Comparison of ENCODE assay signal across 8 cellular contexts in the genomic region with DNA sequence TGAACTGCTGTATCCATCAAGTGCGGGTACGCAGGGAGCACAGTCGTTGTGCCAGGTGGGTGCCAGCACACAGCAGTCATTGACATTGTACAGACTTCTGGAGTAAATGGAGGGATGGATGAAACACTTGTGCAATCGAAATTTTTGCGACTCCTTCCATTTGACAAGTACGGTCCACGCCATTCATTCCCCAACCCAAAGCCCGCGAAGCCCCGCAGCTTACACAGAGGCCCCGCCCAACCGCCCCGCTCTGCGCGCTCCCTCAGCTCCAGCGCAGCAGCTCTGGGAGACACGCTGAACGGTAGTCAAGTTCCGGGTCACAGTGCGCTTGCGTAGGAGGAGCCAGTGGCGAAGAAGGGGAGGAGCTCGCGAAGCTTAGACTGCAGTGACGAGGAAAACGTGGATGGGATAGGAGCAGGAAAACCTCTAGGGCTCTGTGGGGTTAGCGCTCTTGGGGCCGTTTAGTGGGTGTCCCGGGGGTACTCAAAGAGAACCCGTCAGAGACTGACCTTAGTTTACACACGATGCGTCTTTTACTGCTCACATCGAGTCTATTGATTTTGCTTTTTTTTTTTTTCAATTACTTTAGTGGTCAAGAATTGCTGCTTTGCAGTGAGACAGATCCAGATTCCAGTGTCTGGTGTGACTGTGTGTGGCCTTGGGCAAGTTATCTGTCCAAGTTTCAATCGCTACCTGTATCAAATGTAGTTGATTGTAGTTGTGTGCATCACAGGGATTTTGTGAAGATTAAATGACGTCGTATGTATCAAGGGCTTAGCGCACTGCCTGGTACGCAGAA. TPM values are rescaled to one million over a fixed set of nuclear protein-coding genes. Genes with fewer than 3 reads are reported as not detected.
DNase-seq lines count a peak whose midpoint lies in the region; ATAC-seq and TF ChIP-seq lines count a peak whose summit lies in the region.

No MANE protein-coding gene starts in this region.

- H3K4me3 ChIP-seq in CD8-positive, alpha-beta memory T cell (ENCODE audit: low read length): peak overlapping the region; percentile 71
- peak overlapping the region; percentile 72 for H3K4me3 ChIP-seq in epithelial cell of esophagus (ENCODE audit: low read length)

- peak; percentile 98 for ATAC-seq in GM19468 (IDR thresholded peaks at IDR 0.05; ENCODE audit: extremely low read depth, unreplicated experiment)

- no peak overlapping the region for H3K27ac ChIP-seq in CD8-positive, alpha-beta memory T cell (ENCODE audit: low read depth, low read length)

- peak; percentile 79 to 91 (median 81) for DNase-seq in CD8-positive, alpha-beta memory T cell
- DNase-seq in HS-5 (ENCODE audit: low read depth) (peak; percentile 58), NOMO-1 (lab: John Stamatoyannopoulos, UW; ENCODE audit: unreplicated experiment in 2 of 2) (peak; percentile 72 to 73), epithelial cell of esophagus (ENCODE audit: low read depth) (peak; percentile 93), middle frontal gyrus (ENCODE audit: extremely low spot score, low spot score) (peak; percentile 85)
- DNase-seq in activated CD8-positive, alpha-beta memory T cell treated with anti-CD3 and anti-CD28 coated beads, Interleukin-2, amount 50 U/mL, for 48 hours: peak; percentile 90
- DNase-seq in stimulated activated CD8-positive, alpha-beta memory T cell treated with anti-CD3 and anti-CD28 coated beads, Interleukin-15, amount 100 ng/mL, for 48 hours (ENCODE audit: low read depth in 2 of 2): peak; percentile 81

- no peak for TF ChIP-seq CTCF in epithelial cell of esophagus (IDR thresholded peaks at IDR 0.05; ENCODE audit: insufficient read depth, low read depth, low read length, missing control alignments)

- no peaks in the 10 kb centered on the region for H3K27me3 ChIP-seq in CD8-positive, alpha-beta memory T cell (ENCODE audit: insufficient read depth, low read length, poor library complexity, severe bottlenecking)

- no peaks in the 10 kb centered on the region for H3K9me3 ChIP-seq in CD8-positive, alpha-beta memory T cell (ENCODE audit: low read length)

- H3K36me3 Mint-ChIP-seq in CD8-positive, alpha-beta memory T cell: peaks cover 0 to 3% (median 1%) of the 10 kb centered on the region in 3 donors

- POLR2A ChIA-PET in CD8-positive, alpha-beta memory T cell (lab: Charles Lee): interaction anchor here (1.1 kb wide), 1 partner anchor 15 kb away, joined by 7 read pairs; a partner anchor contains a TSS

- CTCF ChIA-PET in CD8-positive, alpha-beta memory T cell (lab: Charles Lee): interaction anchor here (1.1 to 1.3 kb wide), 3 partner anchors 14 to 60 kb away, joined by 3 to 4 read pairs (median 3); no protein-coding TSS in a partner anchor

- H3K4me1 ChIP-seq in CD8-positive, alpha-beta memory T cell (ENCODE audit: insufficient read depth, low read length): peaks cover 10% of the 10 kb centered on the region

- H3K27me3 Mint-ChIP-seq in CD8-positive, alpha-beta memory T cell: peaks cover 14 to 38% of the 10 kb centered on the region in 2 donors

- peak overlapping the region; percentile 87 to 96 (median 91) for H3K4me3 Mint-ChIP-seq in CD8-positive, alpha-beta memory T cell

- peaks cover 0 to 2% (median 0%) of the 10 kb centered on the region in 5 donors for H3K9me3 Mint-ChIP-seq in CD8-positive, alpha-beta memory T cell

- H3K4me1 Mint-ChIP-seq in CD8-positive, alpha-beta memory T cell: peaks cover 10 to 15% (median 14%) of the 10 kb centered on the region in 3 donors

- no peaks in the 10 kb centered on the region for H3K36me3 ChIP-seq in CD8-positive, alpha-beta memory T cell (ENCODE audit: insufficient read depth, low read length)

- peak overlapping the region; percentile 24 to 95 (median 69) for H3K27ac Mint-ChIP-seq in CD8-positive, alpha-beta memory T cell

RNA-seq across cellular contexts. Expression of a gene that starts 15.3 kb away (rescaled TPM):
- 10 to 100 TPM; 18.2 to 21.3 TPM for total RNA-seq in CD8-positive, alpha-beta memory T cell
- 7.2 TPM for polyA plus RNA-seq in CD8-positive, alpha-beta memory T cell

RNA-seq across cellular contexts. Expression of a gene that starts 58.9 kb away (rescaled TPM):
- 10 to 100 TPM; 31.3 to 34.1 TPM for total RNA-seq in CD8-positive, alpha-beta memory T cell
- polyA plus RNA-seq in CD8-positive, alpha-beta memory T cell: 11.6 TPM
